ENCODE assay signal across 16 cellular contexts in genomic region chr11:119087747-119088241, GRCh38. TPM values are rescaled to one million over a fixed set of nuclear protein-coding genes. Genes with fewer than 3 reads are reported as not detected.
DNase-seq lines count a peak whose midpoint lies in the region; ATAC-seq and TF ChIP-seq lines count a peak whose summit lies in the region.
"Had no signal": no experiment of that assay in that cellular context is flagged by ENCODE, and none has a peak within 500 bp of the region (broad histone marks: within the 10 kb centered on the region; RNA-seq: fewer than 3 reads in every experiment).

No MANE protein-coding gene starts in this region.

- H3K27ac Mint-ChIP-seq in brain = peak overlapping the region in 3 of 5 experiments; percentile 3 to 77 (median 48)
- H3K27ac Mint-ChIP-seq: activated T-cell treated with anti-CD3 and anti-CD28 coated beads, Interleukin-2, amount 50 U/mL, for 72 hours; nephron progenitor cell had no signal

- peaks cover 50% of the 10 kb centered on the region for H3K4me1 Mint-ChIP-seq in brain

- peaks cover 64 to 87% (median 80%) of the 10 kb centered on the region in 10 experiments for H3K4me1 ChIP-seq in BLaER1 treated with 17β-estradiol and CSF1 and Interleukin-3, amounts not matched to agents 10 nM and 100 nM

- H3K27me3 Mint-ChIP-seq in brain = peaks cover 6% of the 10 kb centered on the region

- no peaks in the 10 kb centered on the region for H3K27me3 ChIP-seq in BLaER1 treated with 17β-estradiol and CSF1 and Interleukin-3, amounts not matched to agents 10 nM and 100 nM

- H3K9me3 Mint-ChIP-seq in brain = peaks cover 0 to 4% (median 0%) of the 10 kb centered on the region in 5 experiments
- H3K9me3 Mint-ChIP-seq: activated T-cell treated with anti-CD3 and anti-CD28 coated beads, Interleukin-2, amount 50 U/mL, for 72 hours; CD8-positive, alpha-beta T cell; nephron progenitor cell had no signal

- no peak for ATAC-seq in HG03571 (IDR thresholded peaks at IDR 0.05; ENCODE audit: unreplicated experiment)
- ATAC-seq: activated T-cell treated with anti-CD3 and anti-CD28 coated beads, Interleukin-2, amount 50 U/mL, for 72 hours; CD8-positive, alpha-beta T cell; Panc1; right cardiac atrium had no signal

- H3K9ac ChIP-seq in BLaER1 treated with 17β-estradiol and CSF1 and Interleukin-3, amounts not matched to agents 10 nM and 100 nM = peak overlapping the region in 10 of 11 experiments; percentile 2 to 49 (median 35); a peak in 12 of 22 replicates

- H3K4me3 ChIP-seq in BLaER1 treated with 17β-estradiol and CSF1 and Interleukin-3, amounts not matched to agents 10 nM and 100 nM = peak overlapping the region in 2 of 10 experiments; percentile 4 to 30; a peak in 2 of 20 replicates

- H4K20me1 ChIP-seq in BLaER1 treated with 17β-estradiol and CSF1 and Interleukin-3, amounts not matched to agents 10 nM and 100 nM = peaks cover 0 to 16% (median 12%) of the 10 kb centered on the region in 11 experiments; a peak in 19 of 22 replicates

- H3K9me3 ChIP-seq in BLaER1 treated with 17β-estradiol and CSF1 and Interleukin-3, amounts not matched to agents 10 nM and 100 nM (replicated peaks in 1 of 11) = no peaks in the 10 kb centered on the region

- DNase-seq in DMS53 (lab: John Stamatoyannopoulos, UW) = peak; percentile 77
- peak; percentile 18 for DNase-seq in NCI-H69 (lab: John Stamatoyannopoulos, UW)
- no peak for DNase-seq in NCI-H1092 (lab: John Stamatoyannopoulos, UW)
- DNase-seq in mucosa of gallbladder (ENCODE audit: low spot score) = no peak
- DNase-seq: activated CD4-positive, alpha-beta T cell treated with anti-CD3 and anti-CD28 coated beads for 4 hours; activated T-cell treated with anti-CD3 and anti-CD28 coated beads, Interleukin-2, amount 50 U/mL, for 72 hours; CD8-positive, alpha-beta T cell; NCI-H1092 treated with DMSO at 0.1 percent for 48 hours; NCI-H345; nephron progenitor cell; SW 1271 had no signal

- H3K36me3 Mint-ChIP-seq in brain = peaks cover 7% of the 10 kb centered on the region

- TF ChIP-seq CTCF in brain (conservative IDR thresholded peaks at IDR 0.05) = no peak

- peak overlapping the region in 9 of 11 experiments; percentile 3 to 96 (median 73); a peak in 16 of 22 replicates for H3K27ac ChIP-seq in BLaER1 treated with 17β-estradiol and CSF1 and Interleukin-3, amounts not matched to agents 10 nM and 100 nM

- peak overlapping the region in 2 of 5 experiments; percentile 39 to 59 for H3K4me3 Mint-ChIP-seq in brain
- H3K4me3 Mint-ChIP-seq: CD8-positive, alpha-beta T cell had no signal

- peaks cover 2 to 30% (median 19%) of the 10 kb centered on the region in 11 experiments; a peak in 18 of 22 replicates for H3K36me3 ChIP-seq in BLaER1 treated with 17β-estradiol and CSF1 and Interleukin-3, amounts not matched to agents 10 nM and 100 nM

- H3K4me2 ChIP-seq in BLaER1 treated with 17β-estradiol and CSF1 and Interleukin-3, amounts not matched to agents 10 nM and 100 nM = peak overlapping the region; percentile 1 to 99 (median 70); a peak in 20 of 22 replicates

RNA-seq across cellular contexts. Expression of gene HMBS, which starts 3.1 kb away (rescaled TPM):
- 28.1 TPM for polyA plus RNA-seq in brain (ENCODE audit: insufficient read depth, low read depth, low replicate concordance)
- total RNA-seq in mucosa of gallbladder = 12.3 TPM

RNA-seq across cellular contexts. Expression of gene DPAGT1, which starts 13.9 kb away (rescaled TPM):
- 43.8 TPM for polyA plus RNA-seq in brain (ENCODE audit: insufficient read depth, low read depth, low replicate concordance)
- total RNA-seq in mucosa of gallbladder = 65.9 TPM

RNA-seq across cellular contexts. Expression of gene C2CD2L, which starts 19.4 kb away (rescaled TPM):
- 48.0 TPM for polyA plus RNA-seq in brain (ENCODE audit: insufficient read depth, low read depth, low replicate concordance)
- total RNA-seq in mucosa of gallbladder = 21.9 TPM

RNA-seq across cellular contexts. Expression of gene VPS11, which starts 20.2 kb away (rescaled TPM):
- 59.4 TPM for polyA plus RNA-seq in brain (ENCODE audit: insufficient read depth, low read depth, low replicate concordance)
- total RNA-seq in mucosa of gallbladder = 33.4 TPM

RNA-seq across cellular contexts. Expression of gene HYOU1, which starts 30.8 kb away (rescaled TPM):
- 161 TPM for polyA plus RNA-seq in brain (ENCODE audit: insufficient read depth, low read depth, low replicate concordance)
- total RNA-seq in mucosa of gallbladder = 201 TPM

Comparison
In these comparisons a context has a peak if more than half of its experiments do, and no peak if none do; other contexts are left out.
1. DNase-seq: peak in DMS53 (single experiment) and NCI-H69 (single experiment); none in NCI-H1092 (single experiment) and mucosa of gallbladder (single experiment).